In genomic region chr6:88367248-88367647, GRCh38 we compare ENCODE assay signal across 18 cellular contexts.
DNase-seq lines count a peak whose midpoint lies in the region; TF ChIP-seq lines count a peak whose summit lies in the region.
"Had no signal": no experiment of that assay in that cellular context is flagged by ENCODE, and none has a peak within 500 bp of the region (broad histone marks: within the 10 kb centered on the region; RNA-seq: fewer than 3 reads in every experiment).

No MANE protein-coding gene starts in this region.

- no peak overlapping the region for H3K4ac ChIP-seq in mesenchymal stem cell (ENCODE audit: low read depth in 1 of 2, low read length in 2 of 2)

- peak overlapping the region; percentile 59 for H2AK5ac ChIP-seq in mesenchymal stem cell (ENCODE audit: low read length, severe bottlenecking)

- no peak overlapping the region for H2BK12ac ChIP-seq in mesenchymal stem cell (ENCODE audit: low read length in 2 of 2)

- no peaks in the 10 kb centered on the region for H3K79me1 ChIP-seq in mesenchymal stem cell (replicated peaks; ENCODE audit: low read length, poor library complexity, severe bottlenecking)

- no peak overlapping the region for H3K23ac ChIP-seq in mesenchymal stem cell (ENCODE audit: low read length in 2 of 2)

- no peak overlapping the region for H2BK15ac ChIP-seq in mesenchymal stem cell (ENCODE audit: low read depth, poor library complexity, severe bottlenecking)

- intact Hi-C loops in ascending aorta (cut with DNase I) = loop anchor here (5.0 to 10.0 kb wide), 3 partner anchors 202 to 422 kb away; partner anchors contain the start of gene CNR1

- no peak overlapping the region for H3K4me2 ChIP-seq in mesenchymal stem cell (ENCODE audit: low read length, poor library complexity, severe bottlenecking)
- H3K4me2 ChIP-seq: BLaER1 treated with 17β-estradiol and CSF1 and Interleukin-3, amounts not matched to agents 10 nM and 100 nM had no signal

- H3K14ac ChIP-seq in mesenchymal stem cell (ENCODE audit: low read length in 2 of 2) = no peak overlapping the region

- DNase-seq in NCI-H1417 (lab: John Stamatoyannopoulos, UW) (peak in 2 of 3 experiments; percentile 9 to 44), NCI-H1417 treated with DMSO at 0.1 percent for 48 hours (lab: John Stamatoyannopoulos, UW) (no peak), ascending aorta (ENCODE audit: low spot score in 2 of 2) (no peak), mesenchymal stem cell (no peak), epidermal melanocyte (ENCODE audit: insufficient read length, low spot score) (no peak), NCI-H510A treated with DMSO at 0.1 percent for 48 hours (lab: John Stamatoyannopoulos, UW) (no peak), NCI-H187 (lab: John Stamatoyannopoulos, UW) (no peak), MV-4-11 (lab: John Stamatoyannopoulos, UW) (no peak)
- DNase-seq: CD8-positive, alpha-beta memory T cell; DMS79 treated with DMSO at 0.1 percent for 48 hours; NCI-H1092; NCI-H1694; NCI-H345; NCI-H526 treated with DMSO at 0.1 percent for 48 hours; OCI-M1; SIG-M5 had no signal

- TF ChIP-seq CTCF in ascending aorta (IDR thresholded peaks at IDR 0.05) = no peak

- H3K4me1 ChIP-seq in ascending aorta = peaks cover 0 to 11% of the 10 kb centered on the region in 2 donors
- peaks cover 4% of the 10 kb centered on the region for H3K4me1 ChIP-seq in mesenchymal stem cell (ENCODE audit: control insufficient read depth, insufficient read depth, low read depth, low read length)

- peak overlapping the region; percentile 13 to 58 for H3K27ac ChIP-seq in ascending aorta
- peak overlapping the region; percentile 8 for H3K27ac ChIP-seq in mesenchymal stem cell (ENCODE audit: low read length, poor library complexity, severe bottlenecking)
- H3K27ac ChIP-seq: 22Rv1; BLaER1 treated with 17β-estradiol and CSF1 and Interleukin-3, amounts not matched to agents 10 nM and 100 nM had no signal

- H3K9ac ChIP-seq in mesenchymal stem cell (ENCODE audit: low read length) = no peak overlapping the region
- H3K9ac ChIP-seq: BLaER1 treated with 17β-estradiol and CSF1 and Interleukin-3, amounts not matched to agents 10 nM and 100 nM had no signal

- no peak overlapping the region for H2BK5ac ChIP-seq in mesenchymal stem cell (ENCODE audit: low read depth, low read length, poor library complexity, severe bottlenecking)

- H3K4me3 ChIP-seq in ascending aorta (no peak overlapping the region), mesenchymal stem cell (ENCODE audit: insufficient read depth in 1 of 2, low read depth in 1 of 2, low read length in 2 of 2) (no peak overlapping the region)
- H3K4me3 ChIP-seq: BLaER1 treated with 17β-estradiol and CSF1 and Interleukin-3, amounts not matched to agents 10 nM and 100 nM had no signal

- no peak overlapping the region for H2AFZ ChIP-seq in mesenchymal stem cell (ENCODE audit: low read depth, low read length)

- H4K91ac ChIP-seq in mesenchymal stem cell (ENCODE audit: low read length) = no peak overlapping the region

- H4K8ac ChIP-seq in mesenchymal stem cell (ENCODE audit: low read length) = no peak overlapping the region

- H3K36me3 ChIP-seq in ascending aorta = no peaks in the 10 kb centered on the region
- H3K36me3 ChIP-seq in mesenchymal stem cell (ENCODE audit: control insufficient read depth in 1 of 2, insufficient read depth in 2 of 2, low read depth in 1 of 2, low read length in 2 of 2) = no peaks in the 10 kb centered on the region
- H3K36me3 ChIP-seq: BLaER1 treated with 17β-estradiol and CSF1 and Interleukin-3, amounts not matched to agents 10 nM and 100 nM had no signal

- no peak overlapping the region for H2BK120ac ChIP-seq in mesenchymal stem cell (ENCODE audit: low read depth, low read length)

- H3K9me3 ChIP-seq in ascending aorta (no peaks in the 10 kb centered on the region), mesenchymal stem cell (ENCODE audit: control insufficient read depth, low read length) (no peaks in the 10 kb centered on the region)
- H3K9me3 ChIP-seq: BLaER1 treated with 17β-estradiol and CSF1 and Interleukin-3, amounts not matched to agents 10 nM and 100 nM had no signal

- no peak overlapping the region for H3K18ac ChIP-seq in mesenchymal stem cell (ENCODE audit: low read depth in 1 of 2, low read length in 2 of 2)

- WGBS in mesenchymal stem cell = 63% methylated on average over 1 of the region's 1 CpG

- H3K27me3 ChIP-seq in ascending aorta (no peaks in the 10 kb centered on the region), mesenchymal stem cell (ENCODE audit: control insufficient read depth in 1 of 2, insufficient read depth in 1 of 2, low read length in 2 of 2) (peaks cover 0 to 32% of the 10 kb centered on the region in 2 experiments)
- H3K27me3 ChIP-seq: BLaER1 treated with 17β-estradiol and CSF1 and Interleukin-3, amounts not matched to agents 10 nM and 100 nM had no signal

Comparison
In these comparisons a context has a peak if more than half of its experiments do, and no peak if none do; other contexts are left out.
1. DNase-seq: peak in NCI-H1417 (2 of 3); none in NCI-H1417 treated with DMSO at 0.1 percent for 48 hours (single experiment), ascending aorta (0 of 2), mesenchymal stem cell (single experiment), epidermal melanocyte (single experiment), NCI-H510A treated with DMSO at 0.1 percent for 48 hours (single experiment), NCI-H187 (0 of 2) and MV-4-11 (single experiment).